26 cellular contexts compared by ENCODE assay signal in genomic region chr7:43634384-43634783, GRCh38. TPM values are rescaled to one million over a fixed set of nuclear protein-coding genes. Genes with fewer than 3 reads are reported as not detected.
DNase-seq lines count a peak whose midpoint lies in the region; ATAC-seq, FAIRE-seq and TF ChIP-seq lines count a peak whose summit lies in the region.
"Had no signal": no experiment of that assay in that cellular context is flagged by ENCODE, and none has a peak within 500 bp of the region (broad histone marks: within the 10 kb centered on the region; RNA-seq: fewer than 3 reads in every experiment).

No MANE protein-coding gene starts in this region.

- H3K27ac Mint-ChIP-seq in activated CD4-positive, alpha-beta T cell treated with anti-CD3 and anti-CD28 coated beads for 36 hours = peak overlapping the region; percentile 79
- H3K27ac Mint-ChIP-seq in activated CD4-positive, alpha-beta T cell treated with anti-CD3 and anti-CD28 coated beads, Interleukin-2, amount 10 ng/mL, durations not matched to agents 7 days and 5 days = no peak overlapping the region
- peak overlapping the region; percentile 84 for H3K27ac Mint-ChIP-seq in activated T-helper 17 cell treated with anti-CD3 and anti-CD28 coated beads, Interleukin-2, amount 50 U/mL, for 72 hours
- peak overlapping the region; percentile 71 to 95 (median 84) for H3K27ac Mint-ChIP-seq in naive B cell

- TF ChIP-seq POLR2A in GM12891 (IDR thresholded peaks at IDR 0.05; ENCODE audit: low read depth, low read length) = peak; percentile 73

- DNase-seq in activated CD4-positive, alpha-beta T cell treated with anti-CD3 and anti-CD28 coated beads for 36 hours = no peak
- no peak for DNase-seq in activated CD4-positive, alpha-beta T cell treated with anti-CD3 and anti-CD28 coated beads, Interleukin-2, amount 10 ng/mL, durations not matched to agents 7 days and 5 days
- DNase-seq in GM12891 (ENCODE audit: insufficient read length, low spot score) (no peak), naive B cell (no peak), RCC 7860 (ENCODE audit: low spot score) (no peak), NCI-H1930 (lab: John Stamatoyannopoulos, UW) (no peak)
- DNase-seq: 8988T; AML-193; amygdala; Calu3; dermis blood vessel endothelial cell; KG1; left ventricle myocardium inferior; MV-4-11; NCI-H1694 treated with DMSO at 0.1 percent for 48 hours; NCI-H748 treated with DMSO at 0.1 percent for 48 hours; SHP77; spleen; stimulated activated CD4-positive, alpha-beta T cell treated with anti-CD3 and anti-CD28 coated beads, Interleukin-4, amount 100 ng/mL, for 24 hours; T-helper 2 cell; upper lobe of left lung; WERI-Rb-1 had no signal

- no peaks in the 10 kb centered on the region for H3K9me3 Mint-ChIP-seq in activated CD4-positive, alpha-beta T cell treated with anti-CD3 and anti-CD28 coated beads for 36 hours (ENCODE audit: low read depth)
- peaks cover 3% of the 10 kb centered on the region for H3K9me3 Mint-ChIP-seq in activated CD4-positive, alpha-beta T cell treated with anti-CD3 and anti-CD28 coated beads, Interleukin-2, amount 10 ng/mL, durations not matched to agents 7 days and 5 days
- no peaks in the 10 kb centered on the region for H3K9me3 Mint-ChIP-seq in activated T-helper 17 cell treated with anti-CD3 and anti-CD28 coated beads, Interleukin-2, amount 50 U/mL, for 72 hours
- H3K9me3 Mint-ChIP-seq in naive B cell = no peaks in the 10 kb centered on the region

- H3K27me3 Mint-ChIP-seq in activated CD4-positive, alpha-beta T cell treated with anti-CD3 and anti-CD28 coated beads for 36 hours = no peaks in the 10 kb centered on the region
- no peaks in the 10 kb centered on the region for H3K27me3 Mint-ChIP-seq in activated CD4-positive, alpha-beta T cell treated with anti-CD3 and anti-CD28 coated beads, Interleukin-2, amount 10 ng/mL, durations not matched to agents 7 days and 5 days
- H3K27me3 Mint-ChIP-seq in activated T-helper 17 cell treated with anti-CD3 and anti-CD28 coated beads, Interleukin-2, amount 50 U/mL, for 72 hours = no peaks in the 10 kb centered on the region
- H3K27me3 Mint-ChIP-seq in naive B cell = no peaks in the 10 kb centered on the region

- no peak for ATAC-seq in activated CD4-positive, alpha-beta T cell treated with anti-CD3 and anti-CD28 coated beads for 36 hours
- ATAC-seq in activated T-helper 17 cell treated with anti-CD3 and anti-CD28 coated beads, Interleukin-2, amount 50 U/mL, for 72 hours (replicated peaks) = no peak
- ATAC-seq in naive B cell (ENCODE audit: low read depth in 2 of 2) = no peak
- no peak for ATAC-seq in HG03457 (IDR thresholded peaks at IDR 0.05; ENCODE audit: unreplicated experiment)

- H3K4me1 Mint-ChIP-seq in activated CD4-positive, alpha-beta T cell treated with anti-CD3 and anti-CD28 coated beads for 36 hours = peaks cover 88% of the 10 kb centered on the region
- H3K4me1 Mint-ChIP-seq in activated CD4-positive, alpha-beta T cell treated with anti-CD3 and anti-CD28 coated beads, Interleukin-2, amount 10 ng/mL, durations not matched to agents 7 days and 5 days = peaks cover 82% of the 10 kb centered on the region
- H3K4me1 Mint-ChIP-seq in activated T-helper 17 cell treated with anti-CD3 and anti-CD28 coated beads, Interleukin-2, amount 50 U/mL, for 72 hours = peaks cover 39% of the 10 kb centered on the region
- H3K4me1 Mint-ChIP-seq in naive B cell = peaks cover 43 to 89% (median 69%) of the 10 kb centered on the region in 3 donors

- POLR2A ChIA-PET in activated CD4-positive, alpha-beta T cell treated with anti-CD3 and anti-CD28 coated beads for 36 hours (lab: Charles Lee) = no interaction called here
- POLR2A ChIA-PET in activated CD4-positive, alpha-beta T cell treated with anti-CD3 and anti-CD28 coated beads, Interleukin-2, amount 10 ng/mL, durations not matched to agents 7 days and 5 days (lab: Charles Lee) = no interaction called here

- CTCF ChIA-PET in activated CD4-positive, alpha-beta T cell treated with anti-CD3 and anti-CD28 coated beads for 36 hours (lab: Charles Lee) = interaction anchor here (0.9 to 3.3 kb wide), 4 partner anchors 9 to 201 kb away, joined by 3 to 13 read pairs (median 4); partner anchors contain the start of gene STK17A
- CTCF ChIA-PET in activated CD4-positive, alpha-beta T cell treated with anti-CD3 and anti-CD28 coated beads, Interleukin-2, amount 10 ng/mL, durations not matched to agents 7 days and 5 days (lab: Charles Lee) = interaction anchor here (0.6 kb wide), 1 partner anchor 88 kb away, joined by 3 read pairs; no protein-coding TSS in a partner anchor

- FAIRE-seq in GM12891 (lab: Jason Lieb, UNC) (peak; percentile 50), RCC 7860 (lab: Jason Lieb, UNC) (no peak)
- FAIRE-seq: GM19239, H54 had no signal

- H3K36me3 Mint-ChIP-seq in activated CD4-positive, alpha-beta T cell treated with anti-CD3 and anti-CD28 coated beads for 36 hours (ENCODE audit: low read depth) = peaks cover 83% of the 10 kb centered on the region
- H3K36me3 Mint-ChIP-seq in activated CD4-positive, alpha-beta T cell treated with anti-CD3 and anti-CD28 coated beads, Interleukin-2, amount 10 ng/mL, durations not matched to agents 7 days and 5 days (ENCODE audit: low read depth) = peaks cover 86% of the 10 kb centered on the region
- peaks cover 96% of the 10 kb centered on the region for H3K36me3 Mint-ChIP-seq in activated T-helper 17 cell treated with anti-CD3 and anti-CD28 coated beads, Interleukin-2, amount 50 U/mL, for 72 hours (ENCODE audit: low read depth)
- peaks cover 36 to 44% of the 10 kb centered on the region in 2 donors for H3K36me3 Mint-ChIP-seq in naive B cell

- no peak overlapping the region for H3K4me3 Mint-ChIP-seq in activated CD4-positive, alpha-beta T cell treated with anti-CD3 and anti-CD28 coated beads for 36 hours
- H3K4me3 Mint-ChIP-seq in activated CD4-positive, alpha-beta T cell treated with anti-CD3 and anti-CD28 coated beads, Interleukin-2, amount 10 ng/mL, durations not matched to agents 7 days and 5 days = no peak overlapping the region
- no peak overlapping the region for H3K4me3 Mint-ChIP-seq in activated T-helper 17 cell treated with anti-CD3 and anti-CD28 coated beads, Interleukin-2, amount 50 U/mL, for 72 hours
- H3K4me3 Mint-ChIP-seq in naive B cell = peak overlapping the region in 2 of 8 donors; percentile 27 to 59

- intact Hi-C loops in activated CD4-positive, alpha-beta T cell treated with anti-CD3 and anti-CD28 coated beads for 36 hours (cut with DNase I, micrococcal nuclease) = no loop called here

TF ChIP-seq in GM12891, 5 proteins besides CTCF, POLR2A, EP300 and RAD21:
- TF ChIP-seq PAX5 (IDR thresholded peaks at IDR 0.05; ENCODE audit: insufficient read depth, low read length, severe bottlenecking) (no peak), TAF1 (IDR thresholded peaks at IDR 0.05; ENCODE audit: low read depth, low read length) (no peak), SPI1 (IDR thresholded peaks at IDR 0.05; ENCODE audit: low read depth, low read length) (no peak), POLR2AphosphoS5 (IDR thresholded peaks at IDR 0.05; ENCODE audit: low read depth, low read length) (peak; percentile 73; the same call in 1 of the 2 replicates), POU2F2 (IDR thresholded peaks at IDR 0.05; ENCODE audit: low read depth, low read length) (no peak)
TF ChIP-seq in GM12891: peak in this region for 1.

RNA-seq across cellular contexts. Expression of gene STK17A, which starts 51.5 kb away (rescaled TPM):
- 10 to 100 TPM; 43.2 to 50.9 TPM for total RNA-seq in activated CD4-positive, alpha-beta T cell treated with anti-CD3 and anti-CD28 coated beads for 36 hours
- 10 to 100 TPM; 74.4 to 74.8 TPM for total RNA-seq in activated CD4-positive, alpha-beta T cell treated with anti-CD3 and anti-CD28 coated beads, Interleukin-2, amount 10 ng/mL, durations not matched to agents 7 days and 5 days
- 49.4 TPM for polyA plus RNA-seq in GM12891 (2012; ENCODE audit: low read depth, missing spikeins)
- total RNA-seq in activated T-helper 17 cell treated with anti-CD3 and anti-CD28 coated beads, Interleukin-2, amount 50 U/mL, for 72 hours = 10 to 100 TPM; 47.6 to 71.7 TPM
- polyA plus RNA-seq in naive B cell (ENCODE audit: low read depth in 6 of 6) = 100 to 1,000 TPM; 263 to 424 (median 353) TPM
